Comparison of ENCODE assay signal across 1 cellular context in genomic region chr3:30553641-30554316, GRCh38.
A peak's percentile ranks its signal among the peaks of the same experiment; 100 is the strongest.
TF ChIP-seq lines count a peak whose summit lies in the region.

No MANE protein-coding gene starts in this region.

TF ChIP-seq in IMR-90, 13 proteins besides CTCF, POLR2A, EP300 and RAD21 (continued from another document):
- TF ChIP-seq FOS (IDR thresholded peaks at IDR 0.05; ENCODE audit: low read depth, low read length) (0 out of 2 replicates have a peak, but pooled peaks have one; percentile 2), SMC3 (IDR thresholded peaks at IDR 0.05; ENCODE audit: low read depth, low read length) (no peak), NFE2L2 (IDR thresholded peaks at IDR 0.05; ENCODE audit: low read depth, low read length) (no peak)
